25 cellular contexts compared by ENCODE assay signal in the genomic region with DNA sequence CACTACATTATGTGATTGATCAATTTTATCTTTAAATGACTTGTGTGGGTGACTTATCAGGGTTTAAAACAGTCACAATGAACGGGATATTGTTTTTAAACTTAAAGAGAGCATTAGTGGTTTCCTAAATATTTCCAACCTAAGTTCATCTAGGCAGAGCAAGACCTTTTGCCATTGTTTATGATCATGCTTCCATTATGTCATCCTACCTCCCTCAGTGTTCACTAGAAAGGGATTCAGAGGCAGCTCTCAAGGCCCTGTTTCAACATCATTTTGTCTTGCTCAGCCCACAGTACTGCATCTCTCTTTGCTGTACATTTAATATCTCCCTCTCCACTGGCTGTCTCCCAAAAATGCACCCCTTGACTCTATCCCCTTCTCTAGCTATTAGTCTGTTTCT. TPM values are rescaled to one million over a fixed set of nuclear protein-coding genes. Genes with fewer than 3 reads are reported as not detected.
DNase-seq lines count a peak whose midpoint lies in the region; TF ChIP-seq lines count a peak whose summit lies in the region.
"Had no signal": no experiment of that assay in that cellular context is flagged by ENCODE, and none has a peak within 500 bp of the region (broad histone marks: within the 10 kb centered on the region; RNA-seq: fewer than 3 reads in every experiment).

No MANE protein-coding gene starts in this region.

- H3K27ac ChIP-seq in GM23248, result no peak overlapping the region
- H3K27ac ChIP-seq in epithelial cell of prostate, result no peak overlapping the region
- no peak overlapping the region for H3K27ac ChIP-seq in esophagus squamous epithelium
- no peak overlapping the region for H3K27ac ChIP-seq in right atrium auricular region
- H3K27ac ChIP-seq: hepatocyte, lower lobe of right lung, SJSA1, tibial artery, WERI-Rb-1 had no signal

- H3F3A ChIP-seq in GM23248 (ENCODE audit: insufficient read depth), result 0 out of 2 replicates have a peak, but pooled peaks cover 3% of the 10 kb centered on the region

- no peak overlapping the region for H3K4me2 ChIP-seq in GM23248 (ENCODE audit: unreplicated experiment)
- H3K4me2 ChIP-seq: hepatocyte had no signal

- H3K27me3 ChIP-seq in GM23248 (replicated peaks; ENCODE audit: insufficient read depth) (no peaks in the 10 kb centered on the region), esophagus squamous epithelium (no peaks in the 10 kb centered on the region), right atrium auricular region (no peaks in the 10 kb centered on the region)
- H3K27me3 ChIP-seq: hepatocyte, neutrophil, SJSA1, tibial artery had no signal

- H2AFZ ChIP-seq in GM23248, result no peak overlapping the region
- H2AFZ ChIP-seq: hepatocyte had no signal

- no peaks in the 10 kb centered on the region for H3K36me3 ChIP-seq in GM23248 (ENCODE audit: low read depth)
- H3K36me3 ChIP-seq in esophagus squamous epithelium, result no peaks in the 10 kb centered on the region
- no peaks in the 10 kb centered on the region for H3K36me3 ChIP-seq in right atrium auricular region
- H3K36me3 ChIP-seq: lower lobe of right lung, neutrophil, SJSA1, tibial artery, WERI-Rb-1 had no signal

- H3K9ac ChIP-seq in GM23248, result no peak overlapping the region

- DNase-seq in GM23248, result peak; percentile 58
- DNase-seq in SK-MEL-5 (ENCODE audit: low read depth, low spot score), result peak; percentile 34
- peak; percentile 24 for DNase-seq in epithelial cell of prostate (ENCODE audit: low read depth, low spot score)
- peak; percentile 84 for DNase-seq in skeletal muscle cell (ENCODE audit: low read depth)
- DNase-seq in esophagus squamous epithelium (lab: John Stamatoyannopoulos, UW), result no peak
- no peak for DNase-seq in right atrium auricular region (ENCODE audit: low spot score)
- no peak for DNase-seq in NCI-H526 treated with DMSO at 0.1 percent for 48 hours (lab: John Stamatoyannopoulos, UW)
- DNase-seq: activated CD8-positive, alpha-beta memory T cell treated with anti-CD3 and anti-CD28 coated beads, Interleukin-2, amount 50 U/mL, for 48 hours; activated naive CD8-positive, alpha-beta T cell treated with anti-CD3 and anti-CD28 coated beads, Interleukin-2, amount 10 ng/mL, durations not matched to agents 7 days and 5 days; CD4-positive, alpha-beta memory T cell; DMS153; GOT3; lower lobe of right lung; NCI-H1417; NCI-H2081 treated with DMSO at 0.1 percent for 48 hours; NK-92 treated with Interleukin-12 subunit alpha and Interleukin-12 subunit beta, amount 100 ng/mL, for 24 hours; stimulated activated CD4-positive, alpha-beta T cell treated with anti-CD3 and anti-CD28 coated beads, Interleukin-12 subunit alpha, Interleukin-12 subunit beta, amount 100 ng/mL, for 4 hours; stimulated activated naive CD8-positive, alpha-beta T cell treated with anti-CD3 and anti-CD28 coated beads, Interleukin-15, amount 100 ng/mL, for 72 hours; T-helper 17 cell; tibial artery; WERI-Rb-1 had no signal

- intact Hi-C loops in esophagus squamous epithelium (cut with DNase I), result no loop called here

- H4K20me1 ChIP-seq in GM23248 (ENCODE audit: insufficient read depth), result no peaks in the 10 kb centered on the region

- H3K4me1 ChIP-seq in GM23248 (ENCODE audit: insufficient read depth), result peaks cover 4% of the 10 kb centered on the region; the same call in 1 of the 2 replicates
- H3K4me1 ChIP-seq in esophagus squamous epithelium, result peaks cover 4 to 19% (median 7%) of the 10 kb centered on the region in 3 donors
- H3K4me1 ChIP-seq in right atrium auricular region, result no peaks in the 10 kb centered on the region
- H3K4me1 ChIP-seq: lower lobe of right lung had no signal

- no peak for TF ChIP-seq CTCF in esophagus squamous epithelium (IDR thresholded peaks at IDR 0.05)
- no peak for TF ChIP-seq CTCF in right atrium auricular region (IDR thresholded peaks at IDR 0.05)

- in situ Hi-C loops in GM23248 (cut with MboI) (no loop called here), SK-MEL-5 (cut with HindIII; ENCODE audit: low pct_unique_long_range_greater_than_20kb, low sequenced_read_pairs) (no loop called here)

- H3K9me2 ChIP-seq in GM23248 (ENCODE audit: insufficient read depth), result no peaks in the 10 kb centered on the region

- no peak for TF ChIP-seq POLR2A in esophagus squamous epithelium (IDR thresholded peaks at IDR 0.05)

- H3K4me3 ChIP-seq in GM23248, result no peak overlapping the region
- H3K4me3 ChIP-seq in skeletal muscle cell (ENCODE audit: low read depth, low read length), result no peak overlapping the region
- no peak overlapping the region for H3K4me3 ChIP-seq in esophagus squamous epithelium
- no peak overlapping the region for H3K4me3 ChIP-seq in right atrium auricular region
- H3K4me3 ChIP-seq: GM12878, hepatocyte, lower lobe of right lung, SJSA1, tibial artery had no signal

- H3K9me3 ChIP-seq in GM23248 (ENCODE audit: low read depth) (no peaks in the 10 kb centered on the region), esophagus squamous epithelium (no peaks in the 10 kb centered on the region), right atrium auricular region (no peaks in the 10 kb centered on the region)
- H3K9me3 ChIP-seq: lower lobe of right lung, neutrophil, SJSA1, tibial artery had no signal

- WGBS in GM23248 (ENCODE audit: low coverage in 1 of 2, low lambda C conversion rate in 2 of 2, missing lambda C conversion rate in 2 of 2), 2 experiments, result 32 to 48% methylated on average over 1 of the region's 1 CpG
- WGBS in esophagus squamous epithelium, 2 donors, result 72 to 79% methylated on average over 1 of the region's 1 CpG

- H3K79me2 ChIP-seq in GM23248 (ENCODE audit: insufficient read depth), result no peaks in the 10 kb centered on the region
- H3K79me2 ChIP-seq: hepatocyte had no signal

RNA-seq across cellular contexts. Expression of a gene that starts 21.5 kb away (rescaled TPM):
- total RNA-seq in GM23248 (2014; rRNA removed; shearing (Covaris generic)), result 2.1 and 7.8 TPM in 2 replicates
- 2.7 and 2.8 TPM in 2 replicates for polyA plus RNA-seq in GM23248 (2016; fragmentation: Nextera tagmentation; extraction: Ambion mirVana)
- 8.9 and 9.4 TPM in 2 replicates for total RNA-seq in SK-MEL-5 (2014; rRNA removed; shearing (Covaris generic))
- polyA plus RNA-seq in SK-MEL-5 (2015; cell fraction: cytosol; rRNA removed), result 13.5 and 14.7 TPM in 2 replicates
- polyA plus RNA-seq in SK-MEL-5 (2015; cell fraction: nucleus; rRNA removed), result 12.1 and 15.2 TPM in 2 replicates
- total RNA-seq in esophagus squamous epithelium, result 10 to 100 TPM; 23.7 to 40.4 (median 34.5) TPM
- total RNA-seq in right atrium auricular region, result 10 to 100 TPM; 10.3 to 10.9 TPM

Comparison
In these comparisons a context has a peak if more than half of its experiments do, and no peak if none do; other contexts are left out.
1. DNase-seq: peak in GM23248 (single experiment), SK-MEL-5 (single experiment), epithelial cell of prostate (single experiment) and skeletal muscle cell (single experiment); none in esophagus squamous epithelium (single experiment), right atrium auricular region (single experiment) and NCI-H526 treated with DMSO at 0.1 percent for 48 hours (single experiment).